13 cellular contexts compared by ENCODE assay signal in genomic region chr22:50014655-50015401, GRCh38. TPM values are rescaled to one million over a fixed set of nuclear protein-coding genes. Genes with fewer than 3 reads are reported as not detected.
DNase-seq lines count a peak whose midpoint lies in the region; ATAC-seq and TF ChIP-seq lines count a peak whose summit lies in the region.
"Had no signal": no experiment of that assay in that cellular context is flagged by ENCODE, and none has a peak within 500 bp of the region (broad histone marks: within the 10 kb centered on the region; RNA-seq: fewer than 3 reads in every experiment).

No MANE protein-coding gene starts in this region.

- no peak overlapping the region for H3K27ac ChIP-seq in esophagus squamous epithelium
- peak overlapping the region in 2 of 21 experiments; percentile 44 to 62 for H3K27ac ChIP-seq in skin epidermis

- ATAC-seq in activated CD8-positive, alpha-beta memory T cell treated with anti-CD3 and anti-CD28 coated beads, Interleukin-2, amount 10 ng/mL, durations not matched to agents 7 days and 5 days, result no peak
- ATAC-seq in GM21515 (IDR thresholded peaks at IDR 0.05; ENCODE audit: unreplicated experiment), result no peak

- peak overlapping the region in 3 of 4 donors; percentile 1 to 54 (median 26) for H3K4me3 ChIP-seq in esophagus squamous epithelium
- H3K4me3 ChIP-seq in skin epidermis, result peak overlapping the region in 4 of 7 experiments; percentile 3 to 18 (median 14)

- TF ChIP-seq CTCF in esophagus squamous epithelium (IDR thresholded peaks at IDR 0.05), result no peak

- H3K27ac Mint-ChIP-seq in activated CD8-positive, alpha-beta memory T cell treated with anti-CD3 and anti-CD28 coated beads, Interleukin-2, amount 10 ng/mL, durations not matched to agents 7 days and 5 days, result no peak overlapping the region
- H3K27ac Mint-ChIP-seq: immature natural killer cell had no signal

- H3K36me3 ChIP-seq in esophagus squamous epithelium, result no peaks in the 10 kb centered on the region

- H3K27me3 Mint-ChIP-seq in activated CD8-positive, alpha-beta memory T cell treated with anti-CD3 and anti-CD28 coated beads, Interleukin-2, amount 10 ng/mL, durations not matched to agents 7 days and 5 days, result peaks cover 16% of the 10 kb centered on the region

- CTCF ChIA-PET in activated CD8-positive, alpha-beta memory T cell treated with anti-CD3 and anti-CD28 coated beads, Interleukin-2, amount 10 ng/mL, durations not matched to agents 7 days and 5 days (lab: Charles Lee), result no interaction called here

- no peak for TF ChIP-seq POLR2A in esophagus squamous epithelium (IDR thresholded peaks at IDR 0.05)

- H3K36me3 Mint-ChIP-seq in activated CD8-positive, alpha-beta memory T cell treated with anti-CD3 and anti-CD28 coated beads, Interleukin-2, amount 10 ng/mL, durations not matched to agents 7 days and 5 days, result peaks cover 2% of the 10 kb centered on the region
- H3K36me3 Mint-ChIP-seq: immature natural killer cell had no signal

- H3K27me3 ChIP-seq in esophagus squamous epithelium, result peaks cover 23 to 97% (median 45%) of the 10 kb centered on the region in 4 donors

- TF ChIP-seq EP300 in Ishikawa (IDR thresholded peaks at IDR 0.05; ENCODE audit: borderline replicate concordance), result no peak

- H3K9me3 Mint-ChIP-seq in activated CD8-positive, alpha-beta memory T cell treated with anti-CD3 and anti-CD28 coated beads, Interleukin-2, amount 10 ng/mL, durations not matched to agents 7 days and 5 days (ENCODE audit: low read depth), result peaks cover 2% of the 10 kb centered on the region

- WGBS in esophagus squamous epithelium, 2 donors, result no CpG with 5 or more reads among the region's 91 CpGs

- H3K4me1 Mint-ChIP-seq in activated CD8-positive, alpha-beta memory T cell treated with anti-CD3 and anti-CD28 coated beads, Interleukin-2, amount 10 ng/mL, durations not matched to agents 7 days and 5 days, result peaks cover 37% of the 10 kb centered on the region

- peak; percentile 64 for DNase-seq in activated CD8-positive, alpha-beta memory T cell treated with anti-CD3 and anti-CD28 coated beads for 24 hours
- no peak for DNase-seq in activated CD8-positive, alpha-beta memory T cell treated with anti-CD3 and anti-CD28 coated beads, Interleukin-2, amount 10 ng/mL, durations not matched to agents 7 days and 5 days
- DNase-seq in esophagus squamous epithelium (lab: John Stamatoyannopoulos, UW) (no peak), H4 (ENCODE audit: low spot score) (no peak), NCI-H2107 (lab: John Stamatoyannopoulos, UW) (no peak)
- DNase-seq: immature natural killer cell, MV-4-11, NCI-H446 treated with DMSO at 0.1 percent for 48 hours had no signal

- peaks cover 14 to 32% (median 19%) of the 10 kb centered on the region in 3 donors for H3K4me1 ChIP-seq in esophagus squamous epithelium

- no peak overlapping the region for H3K4me3 Mint-ChIP-seq in activated CD8-positive, alpha-beta memory T cell treated with anti-CD3 and anti-CD28 coated beads, Interleukin-2, amount 10 ng/mL, durations not matched to agents 7 days and 5 days

- no peaks in the 10 kb centered on the region for H3K9me3 ChIP-seq in esophagus squamous epithelium

- intact Hi-C loops in esophagus squamous epithelium (cut with DNase I), result no loop called here

- no peak for TF ChIP-seq RAD21 in Ishikawa (IDR thresholded peaks at IDR 0.05; ENCODE audit: low read depth)

TF ChIP-seq in Ishikawa, 13 proteins besides CTCF, POLR2A, EP300 and RAD21:
- TF ChIP-seq ZBTB7A (IDR thresholded peaks at IDR 0.05; ENCODE audit: low read depth) (peak; percentile 35; the same call in 1 of the 2 replicates), FOXM1 (IDR thresholded peaks at IDR 0.05; ENCODE audit: borderline replicate concordance, low read depth) (no peak)
- TF ChIP-seq, protein P1, sequence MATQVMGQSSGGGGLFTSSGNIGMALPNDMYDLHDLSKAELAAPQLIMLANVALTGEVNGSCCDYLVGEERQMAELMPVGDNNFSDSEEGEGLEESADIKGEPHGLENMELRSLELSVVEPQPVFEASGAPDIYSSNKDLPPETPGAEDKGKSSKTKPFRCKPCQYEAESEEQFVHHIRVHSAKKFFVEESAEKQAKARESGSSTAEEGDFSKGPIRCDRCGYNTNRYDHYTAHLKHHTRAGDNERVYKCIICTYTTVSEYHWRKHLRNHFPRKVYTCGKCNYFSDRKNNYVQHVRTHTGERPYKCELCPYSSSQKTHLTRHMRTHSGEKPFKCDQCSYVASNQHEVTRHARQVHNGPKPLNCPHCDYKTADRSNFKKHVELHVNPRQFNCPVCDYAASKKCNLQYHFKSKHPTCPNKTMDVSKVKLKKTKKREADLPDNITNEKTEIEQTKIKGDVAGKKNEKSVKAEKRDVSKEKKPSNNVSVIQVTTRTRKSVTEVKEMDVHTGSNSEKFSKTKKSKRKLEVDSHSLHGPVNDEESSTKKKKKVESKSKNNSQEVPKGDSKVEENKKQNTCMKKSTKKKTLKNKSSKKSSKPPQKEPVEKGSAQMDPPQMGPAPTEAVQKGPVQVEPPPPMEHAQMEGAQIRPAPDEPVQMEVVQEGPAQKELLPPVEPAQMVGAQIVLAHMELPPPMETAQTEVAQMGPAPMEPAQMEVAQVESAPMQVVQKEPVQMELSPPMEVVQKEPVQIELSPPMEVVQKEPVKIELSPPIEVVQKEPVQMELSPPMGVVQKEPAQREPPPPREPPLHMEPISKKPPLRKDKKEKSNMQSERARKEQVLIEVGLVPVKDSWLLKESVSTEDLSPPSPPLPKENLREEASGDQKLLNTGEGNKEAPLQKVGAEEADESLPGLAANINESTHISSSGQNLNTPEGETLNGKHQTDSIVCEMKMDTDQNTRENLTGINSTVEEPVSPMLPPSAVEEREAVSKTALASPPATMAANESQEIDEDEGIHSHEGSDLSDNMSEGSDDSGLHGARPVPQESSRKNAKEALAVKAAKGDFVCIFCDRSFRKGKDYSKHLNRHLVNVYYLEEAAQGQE (IDR thresholded peaks at IDR 0.05; ENCODE audit: low read depth), result no peak

RNA-seq across cellular contexts. Expression of gene IL17REL, which starts 2.3 kb away (rescaled TPM):
- total RNA-seq in activated CD8-positive, alpha-beta memory T cell treated with anti-CD3 and anti-CD28 coated beads, Interleukin-2, amount 10 ng/mL, durations not matched to agents 7 days and 5 days, result under 1 TPM in 1 of 2 experiments, not detected in 1; 0.05 TPM
- total RNA-seq in esophagus squamous epithelium, result not detected
- not detected in 2 replicates for total RNA-seq in H4 (2014; rRNA removed; shearing (Covaris generic))
- total RNA-seq: epithelial cell of proximal tubule, myocyte had no signal

RNA-seq across cellular contexts. Expression of gene TTLL8, which starts 43.3 kb away (rescaled TPM):
- total RNA-seq in activated CD8-positive, alpha-beta memory T cell treated with anti-CD3 and anti-CD28 coated beads, Interleukin-2, amount 10 ng/mL, durations not matched to agents 7 days and 5 days, result not detected
- total RNA-seq in esophagus squamous epithelium, result not detected
- total RNA-seq in H4 (2014; rRNA removed; shearing (Covaris generic)), result not detected in 2 replicates
- total RNA-seq: epithelial cell of proximal tubule, myocyte had no signal

RNA-seq across cellular contexts. Expression of gene PIM3, which starts 54.3 kb away (rescaled TPM):
- 10 to 100 TPM; 53.4 to 79.7 TPM for total RNA-seq in activated CD8-positive, alpha-beta memory T cell treated with anti-CD3 and anti-CD28 coated beads, Interleukin-2, amount 10 ng/mL, durations not matched to agents 7 days and 5 days
- 10 to 100 TPM; 43.8 to 75.7 (median 52.1) TPM for total RNA-seq in esophagus squamous epithelium
- 18.6 and 30.3 TPM in 2 replicates for total RNA-seq in H4 (2014; rRNA removed; shearing (Covaris generic))
